Comparison of ENCODE assay signal across 9 cellular contexts in genomic region chr12:70609739-70610491, GRCh38. TPM values are rescaled to one million over a fixed set of nuclear protein-coding genes. Genes with fewer than 3 reads are reported as not detected.
A peak's percentile ranks its signal among the peaks of the same experiment; 100 is the strongest.
DNase-seq lines count a peak whose midpoint lies in the region; ATAC-seq, FAIRE-seq and TF ChIP-seq lines count a peak whose summit lies in the region.
"Had no signal": no experiment of that assay in that cellular context is flagged by ENCODE, and none has a peak within 500 bp of the region (broad histone marks: within the 10 kb centered on the region; RNA-seq: fewer than 3 reads in every experiment).

No MANE protein-coding gene starts in this region.

- H3K4me3 Mint-ChIP-seq in CD8-positive, alpha-beta T cell = no peak overlapping the region

- no peak for TF ChIP-seq POLR2A in GM12891 (IDR thresholded peaks at IDR 0.05; ENCODE audit: low read depth, low read length)

- CTCF ChIA-PET in CD8-positive, alpha-beta T cell (lab: Charles Lee) = no interaction called here

- no peaks in the 10 kb centered on the region for H3K36me3 ChIP-seq in stomach smooth muscle (ENCODE audit: control insufficient read depth in 2 of 2, insufficient read depth in 2 of 2, low read length in 2 of 2)
- no peaks in the 10 kb centered on the region for H3K36me3 ChIP-seq in CD8-positive, alpha-beta T cell (ENCODE audit: insufficient read depth, low read length)

- H3K9me3 Mint-ChIP-seq in CD8-positive, alpha-beta T cell = no peaks in the 10 kb centered on the region

- no peak for ATAC-seq in CD8-positive, alpha-beta T cell

- H3K27ac Mint-ChIP-seq in CD8-positive, alpha-beta T cell = no peak overlapping the region

- H3K27me3 ChIP-seq in stomach smooth muscle (ENCODE audit: control insufficient read depth in 1 of 2, insufficient read depth in 2 of 2, low read length in 2 of 2) = peaks cover 10 to 18% of the 10 kb centered on the region in 2 donors
- H3K27me3 ChIP-seq in CD8-positive, alpha-beta T cell (ENCODE audit: insufficient read depth, low read length) = peaks cover 8% of the 10 kb centered on the region

- peaks cover 2% of the 10 kb centered on the region for H3K4me1 ChIP-seq in stomach smooth muscle (ENCODE audit: control insufficient read depth, insufficient read depth, low read length)
- no peaks in the 10 kb centered on the region for H3K4me1 ChIP-seq in CD8-positive, alpha-beta T cell (ENCODE audit: insufficient read depth, low read length)

- H3K36me3 Mint-ChIP-seq in CD8-positive, alpha-beta T cell = no peaks in the 10 kb centered on the region

- intact Hi-C loops in CD8-positive, alpha-beta T cell (cut with DNase I, micrococcal nuclease) = no loop called here

- peaks cover 4% of the 10 kb centered on the region for H3K4me1 Mint-ChIP-seq in CD8-positive, alpha-beta T cell (ENCODE audit: low read depth)

- H3K27ac ChIP-seq in stomach smooth muscle (ENCODE audit: low read length) = no peak overlapping the region
- H3K27ac ChIP-seq in CD8-positive, alpha-beta T cell (ENCODE audit: low read depth, low read length) = no peak overlapping the region

- no peak for FAIRE-seq in GM12891 (lab: Jason Lieb, UNC)
- FAIRE-seq: TTC549 had no signal

- peak overlapping the region; percentile 23 to 48 for H3K9ac ChIP-seq in stomach smooth muscle (ENCODE audit: low read length in 2 of 2)

- TF ChIP-seq CTCF in choroid plexus epithelial cell (conservative IDR thresholded peaks at IDR 0.05; ENCODE audit: low read depth, low read length) = no peak
- TF ChIP-seq CTCF in CD8-positive, alpha-beta T cell (IDR thresholded peaks at IDR 0.05) = no peak

- peak overlapping the region; percentile 68 for H3K4me3 ChIP-seq in choroid plexus epithelial cell (ENCODE audit: low read depth, low read length)
- peak overlapping the region in 1 of 2 donors; percentile 59 for H3K4me3 ChIP-seq in stomach smooth muscle (ENCODE audit: low read length in 2 of 2)
- no peak overlapping the region for H3K4me3 ChIP-seq in CD8-positive, alpha-beta T cell (ENCODE audit: low read depth, low read length)

- no peaks in the 10 kb centered on the region for H3K9me3 ChIP-seq in stomach smooth muscle (ENCODE audit: control insufficient read depth in 2 of 2, low read length in 2 of 2)
- H3K9me3 ChIP-seq in CD8-positive, alpha-beta T cell (ENCODE audit: low read length) = no peaks in the 10 kb centered on the region

- peaks cover 44% of the 10 kb centered on the region for H3K27me3 Mint-ChIP-seq in CD8-positive, alpha-beta T cell (ENCODE audit: low read depth)

- DNase-seq in DMS153 (lab: John Stamatoyannopoulos, UW) (peak; percentile 3), DMS153 treated with DMSO at 0.1 percent for 48 hours (lab: John Stamatoyannopoulos, UW; ENCODE audit: unreplicated experiment) (no peak), NCI-H460 (ENCODE audit: extremely low read depth, low read depth) (peak; percentile 28), choroid plexus epithelial cell (ENCODE audit: low read depth) (no peak), left kidney (ENCODE audit: low read depth, low spot score) (peak; percentile 74), GM12891 (ENCODE audit: insufficient read length, low spot score) (no peak)
- no peak for DNase-seq in CD8-positive, alpha-beta T cell

- POLR2A ChIA-PET in CD8-positive, alpha-beta T cell (lab: Charles Lee) = no interaction called here

TF ChIP-seq in GM12891, 5 proteins besides CTCF, POLR2A, EP300 and RAD21:
- TF ChIP-seq POLR2AphosphoS5 (IDR thresholded peaks at IDR 0.05; ENCODE audit: low read depth, low read length) (no peak), POU2F2 (IDR thresholded peaks at IDR 0.05; ENCODE audit: low read depth, low read length) (no peak), PAX5 (IDR thresholded peaks at IDR 0.05; ENCODE audit: insufficient read depth, low read length, severe bottlenecking) (no peak), TAF1 (IDR thresholded peaks at IDR 0.05; ENCODE audit: low read depth, low read length) (no peak), SPI1 (IDR thresholded peaks at IDR 0.05; ENCODE audit: low read depth, low read length) (no peak)

RNA-seq across cellular contexts. Expression of gene PTPRB, which starts 27.3 kb away (rescaled TPM):
- total RNA-seq in NCI-H460 (2014; rRNA removed; shearing (Covaris generic)) = 0.81 and 1.0 TPM in 2 replicates
- 0.01 and 0.05 TPM in 2 replicates for polyA plus RNA-seq in NCI-H460 (2014; cell fraction: nucleus; rRNA removed)
- polyA plus RNA-seq in GM12891 (2012; ENCODE audit: low read depth, missing spikeins) = not detected
- not detected for total RNA-seq in CD8-positive, alpha-beta T cell

Comparison
In these comparisons a context has a peak if more than half of its experiments do, and no peak if none do; other contexts are left out.
1. DNase-seq: peak in DMS153 (single experiment), NCI-H460 (single experiment) and left kidney (single experiment); none in DMS153 treated with DMSO at 0.1 percent for 48 hours (single experiment), choroid plexus epithelial cell (single experiment), GM12891 (single experiment) and CD8-positive, alpha-beta T cell (0 of 7).